ENCODE assay signal across 16 cellular contexts in genomic region chr5:160270704-160271103, GRCh38. TPM values are rescaled to one million over a fixed set of nuclear protein-coding genes. Genes with fewer than 3 reads are reported as not detected.
DNase-seq lines count a peak whose midpoint lies in the region; ATAC-seq, FAIRE-seq and TF ChIP-seq lines count a peak whose summit lies in the region.
"Had no signal": no experiment of that assay in that cellular context is flagged by ENCODE, and none has a peak within 500 bp of the region (broad histone marks: within the 10 kb centered on the region; RNA-seq: fewer than 3 reads in every experiment).

No MANE protein-coding gene starts in this region.

- H2BK12ac ChIP-seq in mesenchymal stem cell (ENCODE audit: low read length in 2 of 2) = no peak overlapping the region

- H3K36me3 ChIP-seq in bronchial epithelial cell (ENCODE audit: control insufficient read depth, insufficient read depth, low read length) = peaks cover 1% of the 10 kb centered on the region
- peaks cover 0 to 20% of the 10 kb centered on the region in 2 experiments for H3K36me3 ChIP-seq in mesenchymal stem cell (ENCODE audit: control insufficient read depth in 1 of 2, insufficient read depth in 2 of 2, low read depth in 1 of 2, low read length in 2 of 2)
- H3K36me3 ChIP-seq in transverse colon = no peaks in the 10 kb centered on the region
- H3K36me3 ChIP-seq: right lobe of liver had no signal

- no peak overlapping the region for H3K4me2 ChIP-seq in mesenchymal stem cell (ENCODE audit: low read length, poor library complexity, severe bottlenecking)

- H3K27ac Mint-ChIP-seq in MCF 10A (ENCODE audit: low read depth, unreplicated experiment) = no peak overlapping the region

- H3K18ac ChIP-seq in mesenchymal stem cell (ENCODE audit: low read depth in 1 of 2, low read length in 2 of 2) = peak overlapping the region in 1 of 2 experiments; percentile 69

- peak overlapping the region; percentile 16 for H2AK5ac ChIP-seq in mesenchymal stem cell (ENCODE audit: low read length, severe bottlenecking)

- no TSS peak for BruUV-seq in MCF 10A (replicated peaks; lab: Mats Ljungman, UMichigan)

- intact Hi-C loops in MCF 10A (cut with micrococcal nuclease) = no loop called here
- intact Hi-C loops in transverse colon (cut with DNase I; ENCODE audit: low total_unique reads) = no loop called here
- intact Hi-C loops in left colon (cut with DNase I, micrococcal nuclease) = no loop called here

- H3K4me3 Mint-ChIP-seq in MCF 10A (ENCODE audit: unreplicated experiment) = no peak overlapping the region
- H3K4me3 Mint-ChIP-seq: activated T-cell treated with anti-CD3 and anti-CD28 coated beads, Interleukin-2, amount 50 U/mL, for 4 hours had no signal

- no peak overlapping the region for H2BK120ac ChIP-seq in mesenchymal stem cell (ENCODE audit: low read depth, low read length)

- H3K4me1 Mint-ChIP-seq in MCF 10A (ENCODE audit: insufficient read depth, unreplicated experiment) = no peaks in the 10 kb centered on the region

- H3K4me1 ChIP-seq in mesenchymal stem cell (ENCODE audit: control insufficient read depth, insufficient read depth, low read depth, low read length) (peaks cover 14% of the 10 kb centered on the region), transverse colon (peaks cover 17 to 63% (median 40%) of the 10 kb centered on the region in 4 donors)

- no peak overlapping the region for H3K4ac ChIP-seq in mesenchymal stem cell (ENCODE audit: low read depth in 1 of 2, low read length in 2 of 2)

- no peaks in the 10 kb centered on the region for H3K27me3 Mint-ChIP-seq in MCF 10A (ENCODE audit: insufficient read depth, unreplicated experiment)

- no peak overlapping the region for H2BK5ac ChIP-seq in mesenchymal stem cell (ENCODE audit: low read depth, low read length, poor library complexity, severe bottlenecking)

- H3K27me3 ChIP-seq in bronchial epithelial cell (ENCODE audit: control insufficient read depth, insufficient read depth, low read length) (no peaks in the 10 kb centered on the region), mesenchymal stem cell (ENCODE audit: control insufficient read depth in 1 of 2, insufficient read depth in 1 of 2, low read length in 2 of 2) (peaks cover 0 to 8% of the 10 kb centered on the region in 2 experiments), transverse colon (no peaks in the 10 kb centered on the region)
- H3K27me3 ChIP-seq: right lobe of liver had no signal

- no peak for TF ChIP-seq POLR2A in transverse colon (IDR thresholded peaks at IDR 0.05)

- TF ChIP-seq CTCF in MCF 10A (IDR thresholded peaks at IDR 0.05; ENCODE audit: unreplicated experiment) = no peak
- TF ChIP-seq CTCF in bronchial epithelial cell (IDR thresholded peaks at IDR 0.05; ENCODE audit: insufficient read depth, low read length, severe bottlenecking) = no peak
- no peak for TF ChIP-seq CTCF in transverse colon (IDR thresholded peaks at IDR 0.05)
- TF ChIP-seq CTCF in GM10248 (IDR thresholded peaks at IDR 0.05; ENCODE audit: control extremely low read depth, extremely low read depth, low read depth, missing control alignments) = no peak

- no peaks in the 10 kb centered on the region for H3K36me3 Mint-ChIP-seq in MCF 10A (ENCODE audit: insufficient read depth, unreplicated experiment)

- H4K91ac ChIP-seq in mesenchymal stem cell (ENCODE audit: low read length) = no peak overlapping the region

- no peak for FAIRE-seq in bronchial epithelial cell (lab: Jason Lieb, UNC)
- FAIRE-seq: TTC549 had no signal

- no peak overlapping the region for H3K9ac ChIP-seq in mesenchymal stem cell (ENCODE audit: low read length)

- no peak for TF ChIP-seq EP300 in transverse colon (IDR thresholded peaks at IDR 0.05; ENCODE audit: low read depth)

- H3K4me3 ChIP-seq in bronchial epithelial cell (ENCODE audit: low read depth, low read length) = no peak overlapping the region
- no peak overlapping the region for H3K4me3 ChIP-seq in mesenchymal stem cell (ENCODE audit: insufficient read depth in 1 of 2, low read depth in 1 of 2, low read length in 2 of 2)
- H3K4me3 ChIP-seq in transverse colon = no peak overlapping the region
- H3K4me3 ChIP-seq: right lobe of liver had no signal

- H3K79me1 ChIP-seq in mesenchymal stem cell (replicated peaks; ENCODE audit: low read length, poor library complexity, severe bottlenecking) = peaks cover 17% of the 10 kb centered on the region

- no peaks in the 10 kb centered on the region for H3K9me3 Mint-ChIP-seq in MCF 10A (ENCODE audit: unreplicated experiment)
- H3K9me3 Mint-ChIP-seq: activated T-cell treated with anti-CD3 and anti-CD28 coated beads, Interleukin-2, amount 50 U/mL, for 4 hours had no signal

- no peak overlapping the region for H4K8ac ChIP-seq in mesenchymal stem cell (ENCODE audit: low read length)

- H3K9me3 ChIP-seq in mesenchymal stem cell (ENCODE audit: control insufficient read depth, low read length) (no peaks in the 10 kb centered on the region), transverse colon (no peaks in the 10 kb centered on the region)
- H3K9me3 ChIP-seq: right lobe of liver had no signal

- in situ Hi-C loops in T47D (cut with HindIII; ENCODE audit: low pct_unique_long_range_greater_than_20kb, low sequenced_read_pairs) (no loop called here), transverse colon (cut with MboI; ENCODE audit: low pct_ligation_motif_present in 1 of 4, low pct_unique_long_range_greater_than_20kb in 1 of 4, low sequenced_read_pairs in 3 of 4) (no loop called here)

- no peak overlapping the region for H3K14ac ChIP-seq in mesenchymal stem cell (ENCODE audit: low read length in 2 of 2)

- DNase-seq in T47D (ENCODE audit: low read depth in 1 of 2, low spot score in 1 of 2) = peak; percentile 52 to 72
- no peak for DNase-seq in MCF 10A (ENCODE audit: unreplicated experiment)
- DNase-seq in bronchial epithelial cell (ENCODE audit: low read depth) = peak; percentile 86
- no peak for DNase-seq in mesenchymal stem cell
- no peak for DNase-seq in transverse colon
- no peak for DNase-seq in left colon
- DNase-seq in GM10248 (ENCODE audit: extremely low spot score) = no peak
- DNase-seq in OCI-M2 (lab: John Stamatoyannopoulos, UW; ENCODE audit: unreplicated experiment) = no peak
- DNase-seq: activated CD4-positive, alpha-beta T cell treated with anti-CD3 and anti-CD28 coated beads, Interleukin-2, amount 50 U/mL, for 48 hours; activated T-cell treated with anti-CD3 and anti-CD28 coated beads, Interleukin-2, amount 50 U/mL, for 4 hours; effector memory CD4-positive, alpha-beta T cell; foreskin fibroblast; right lobe of liver had no signal

- no peak overlapping the region for H2BK15ac ChIP-seq in mesenchymal stem cell (ENCODE audit: low read depth, poor library complexity, severe bottlenecking)

- POLR2A ChIA-PET in MCF 10A (lab: Yijun Ruan, JAX) = interaction anchor here (1.3 kb wide), 1 partner anchor 9 kb away, joined by 3 read pairs; no protein-coding TSS in a partner anchor
- POLR2A ChIA-PET in GM10248 (lab: Yijun Ruan, JAX) = no interaction called here

- no peak overlapping the region for H3K27ac ChIP-seq in mesenchymal stem cell (ENCODE audit: low read length, poor library complexity, severe bottlenecking)
- H3K27ac ChIP-seq in transverse colon = peak overlapping the region; percentile 62 to 82 (median 70)
- H3K27ac ChIP-seq: 22Rv1 had no signal

- H3K23ac ChIP-seq in mesenchymal stem cell (ENCODE audit: low read length in 2 of 2) = no peak overlapping the region

- ATAC-seq in left colon = no peak

- WGBS in mesenchymal stem cell = 58% methylated on average over 3 of the region's 4 CpGs
- WGBS in transverse colon (ENCODE audit: low coverage in 1 of 2), 2 donors = 45% methylated on average over 4 of the region's 4 CpGs; no CpG with 5 or more reads in 1 of the 2 donors

- H2AFZ ChIP-seq in mesenchymal stem cell (ENCODE audit: low read depth, low read length) = no peak overlapping the region

- CTCF ChIA-PET in MCF 10A (lab: Yijun Ruan, JAX) = interaction anchor here (0.6 to 1.5 kb wide), 3 partner anchors 20 to 249 kb away, joined by 3 to 6 read pairs (median 3); no protein-coding TSS in a partner anchor
- CTCF ChIA-PET in GM10248 (lab: Yijun Ruan, JAX) = interaction anchor here (1.5 kb wide), 1 partner anchor 11 kb away, joined by 5 read pairs; no protein-coding TSS in a partner anchor

RNA-seq across cellular contexts. Expression of gene FABP6, which starts 41.4 kb away (rescaled TPM):
- total RNA-seq in MCF 10A (2022) = not detected in 2 replicates
- total RNA-seq in bronchial epithelial cell = 0.77 TPM in 1 of 2 replicates, not detected in the other
- not detected for polyA plus RNA-seq in mesenchymal stem cell (2013, experiment 1 of 2)
- 0.10 TPM for polyA plus RNA-seq in mesenchymal stem cell (2013, experiment 2 of 2)
- total RNA-seq in transverse colon = not detected
- total RNA-seq in left colon = not detected
- total RNA-seq: activated T-cell treated with anti-CD3 and anti-CD28 coated beads, Interleukin-2, amount 50 U/mL, for 4 hours; lung microvascular endothelial cell; right lobe of liver had no signal

RNA-seq across cellular contexts. Expression of gene CCNJL, which starts 41.7 kb away (rescaled TPM):
- total RNA-seq in MCF 10A (2022) = 3.5 and 3.6 TPM in 2 replicates
- total RNA-seq in bronchial epithelial cell = 4.2 and 4.4 TPM in 2 replicates
- polyA plus RNA-seq in mesenchymal stem cell (2013, experiment 1 of 2) = 10.2 TPM
- 9.4 TPM for polyA plus RNA-seq in mesenchymal stem cell (2013, experiment 2 of 2)
- total RNA-seq in transverse colon = 10 to 100 TPM; 23.9 to 37.6 (median 28.3) TPM
- total RNA-seq in left colon = 10 to 100 TPM; 19.0 to 27.7 TPM

Comparison
In these comparisons a context has a peak if more than half of its experiments do, and no peak if none do; other contexts are left out.
1. DNase-seq: peak in T47D (2 of 2) and bronchial epithelial cell (single experiment); none in MCF 10A (single experiment), mesenchymal stem cell (single experiment), transverse colon (single experiment), left colon (0 of 2), GM10248 (single experiment) and OCI-M2 (single experiment).